11 cellular contexts compared by ENCODE assay signal in the genomic region with DNA sequence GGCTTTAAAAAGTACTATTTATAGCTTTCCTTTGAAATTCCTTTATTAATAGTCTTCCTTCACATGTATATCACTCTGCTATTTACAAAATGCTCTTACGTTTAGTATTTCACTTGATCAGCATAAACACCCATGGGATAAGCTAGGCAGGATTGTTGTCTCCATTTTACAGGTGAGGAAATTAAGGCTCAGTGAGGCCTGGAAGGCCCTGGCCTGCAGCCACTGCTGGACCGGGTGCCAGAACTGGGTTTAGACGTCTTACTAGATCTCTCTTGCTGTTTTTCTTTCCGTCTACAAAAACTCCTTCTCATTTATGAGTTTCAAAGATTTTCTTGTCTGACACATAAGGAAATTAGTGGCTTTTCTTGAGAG.
A peak's percentile ranks its signal among the peaks of the same experiment; 100 is the strongest.
DNase-seq lines count a peak whose midpoint lies in the region; ATAC-seq, FAIRE-seq and TF ChIP-seq lines count a peak whose summit lies in the region.
"Had no signal": no experiment of that assay in that cellular context is flagged by ENCODE, and none has a peak within 500 bp of the region (broad histone marks: within the 10 kb centered on the region; RNA-seq: fewer than 3 reads in every experiment).

No MANE protein-coding gene starts in this region.

- no peak overlapping the region for H3K4me3 ChIP-seq in CD8-positive, alpha-beta memory T cell (ENCODE audit: low read length)
- H3K4me3 ChIP-seq in mucosa of rectum (ENCODE audit: low read length in 2 of 2): no peak overlapping the region

- no peaks in the 10 kb centered on the region for H3K9me3 ChIP-seq in CD8-positive, alpha-beta memory T cell (ENCODE audit: low read length)
- H3K9me3 ChIP-seq in mucosa of rectum (ENCODE audit: control insufficient read depth in 2 of 2, low read length in 2 of 2): no peaks in the 10 kb centered on the region

- peaks cover 6% of the 10 kb centered on the region for H3K4me1 ChIP-seq in CD8-positive, alpha-beta memory T cell (ENCODE audit: insufficient read depth, low read length)
- H3K4me1 ChIP-seq in mucosa of rectum (ENCODE audit: control insufficient read depth in 2 of 2, insufficient read depth in 2 of 2, low read length in 2 of 2): peaks cover 0 to 6% of the 10 kb centered on the region in 2 donors

- no peaks in the 10 kb centered on the region for H3K27me3 ChIP-seq in CD8-positive, alpha-beta memory T cell (ENCODE audit: insufficient read depth, low read length, poor library complexity, severe bottlenecking)
- H3K27me3 ChIP-seq in mucosa of rectum (ENCODE audit: control insufficient read depth in 2 of 2, insufficient read depth in 2 of 2, low read length in 2 of 2): no peaks in the 10 kb centered on the region

- POLR2A ChIA-PET in CD8-positive, alpha-beta memory T cell (lab: Charles Lee): no interaction called here
- POLR2A ChIA-PET in WTC11 (lab: Charles Lee): no interaction called here

- peak; percentile 28 for ATAC-seq in GM21717 (IDR thresholded peaks at IDR 0.05; ENCODE audit: unreplicated experiment)
- ATAC-seq in WTC11: no peak

- DNase-seq in CD8-positive, alpha-beta memory T cell: no peak
- DNase-seq in WTC11 (ENCODE audit: low spot score): no peak
- no peak for DNase-seq in activated effector memory CD4-positive, alpha-beta T cell treated with anti-CD3 and anti-CD28 coated beads, Interleukin-2, amount 50 U/mL, for 16 hours
- DNase-seq in GM03348 (ENCODE audit: low spot score): no peak
- no peak for DNase-seq in GM19239 (ENCODE audit: insufficient read length, low spot score)
- no peak for DNase-seq in mucosa of gallbladder (ENCODE audit: low spot score)
- DNase-seq: DMS79 treated with DMSO at 0.1 percent for 48 hours had no signal

- no peak overlapping the region for H3K27ac ChIP-seq in CD8-positive, alpha-beta memory T cell (ENCODE audit: low read depth, low read length)
- peak overlapping the region; percentile 14 to 34 for H3K27ac ChIP-seq in mucosa of rectum (ENCODE audit: low read depth in 2 of 2, low read length in 2 of 2)
- H3K27ac ChIP-seq: HL-60 had no signal

- no peak overlapping the region for H3K9ac ChIP-seq in mucosa of rectum (ENCODE audit: low read depth in 1 of 2, low read length in 2 of 2)

- H3K36me3 ChIP-seq in CD8-positive, alpha-beta memory T cell (ENCODE audit: insufficient read depth, low read length): no peaks in the 10 kb centered on the region
- H3K36me3 ChIP-seq in mucosa of rectum (ENCODE audit: control insufficient read depth in 2 of 2, insufficient read depth in 2 of 2, low read length in 2 of 2): no peaks in the 10 kb centered on the region

- peak overlapping the region in 6 of 8 donors; percentile 3 to 76 (median 24) for H3K27ac Mint-ChIP-seq in CD8-positive, alpha-beta memory T cell
- H3K27ac Mint-ChIP-seq in WTC11: peak overlapping the region; percentile 17

- peaks cover 14 to 29% (median 24%) of the 10 kb centered on the region in 3 donors for H3K4me1 Mint-ChIP-seq in CD8-positive, alpha-beta memory T cell
- peaks cover 19% of the 10 kb centered on the region for H3K4me1 Mint-ChIP-seq in WTC11

- peak overlapping the region in 2 of 7 donors; percentile 7 to 45 for H3K4me3 Mint-ChIP-seq in CD8-positive, alpha-beta memory T cell
- no peak overlapping the region for H3K4me3 Mint-ChIP-seq in WTC11

- CTCF ChIA-PET in CD8-positive, alpha-beta memory T cell (lab: Charles Lee): no interaction called here
- CTCF ChIA-PET in WTC11 (lab: Charles Lee): no interaction called here

- FAIRE-seq in GM19239 (lab: Jason Lieb, UNC): no peak
- FAIRE-seq: bronchial epithelial cell had no signal

- H3K27me3 Mint-ChIP-seq in CD8-positive, alpha-beta memory T cell: no peaks in the 10 kb centered on the region
- no peaks in the 10 kb centered on the region for H3K27me3 Mint-ChIP-seq in WTC11 (ENCODE audit: low read depth)

- no peaks in the 10 kb centered on the region for H3K9me3 Mint-ChIP-seq in CD8-positive, alpha-beta memory T cell
- no peaks in the 10 kb centered on the region for H3K9me3 Mint-ChIP-seq in WTC11

- no peak for TF ChIP-seq CTCF in WTC11 (IDR thresholded peaks at IDR 0.05)

- peaks cover 0 to 2% (median 0%) of the 10 kb centered on the region in 3 donors for H3K36me3 Mint-ChIP-seq in CD8-positive, alpha-beta memory T cell
- no peaks in the 10 kb centered on the region for H3K36me3 Mint-ChIP-seq in WTC11

TF ChIP-seq in WTC11, 78 proteins besides CTCF, POLR2A, EP300 and RAD21:
- TF ChIP-seq, protein P1, sequence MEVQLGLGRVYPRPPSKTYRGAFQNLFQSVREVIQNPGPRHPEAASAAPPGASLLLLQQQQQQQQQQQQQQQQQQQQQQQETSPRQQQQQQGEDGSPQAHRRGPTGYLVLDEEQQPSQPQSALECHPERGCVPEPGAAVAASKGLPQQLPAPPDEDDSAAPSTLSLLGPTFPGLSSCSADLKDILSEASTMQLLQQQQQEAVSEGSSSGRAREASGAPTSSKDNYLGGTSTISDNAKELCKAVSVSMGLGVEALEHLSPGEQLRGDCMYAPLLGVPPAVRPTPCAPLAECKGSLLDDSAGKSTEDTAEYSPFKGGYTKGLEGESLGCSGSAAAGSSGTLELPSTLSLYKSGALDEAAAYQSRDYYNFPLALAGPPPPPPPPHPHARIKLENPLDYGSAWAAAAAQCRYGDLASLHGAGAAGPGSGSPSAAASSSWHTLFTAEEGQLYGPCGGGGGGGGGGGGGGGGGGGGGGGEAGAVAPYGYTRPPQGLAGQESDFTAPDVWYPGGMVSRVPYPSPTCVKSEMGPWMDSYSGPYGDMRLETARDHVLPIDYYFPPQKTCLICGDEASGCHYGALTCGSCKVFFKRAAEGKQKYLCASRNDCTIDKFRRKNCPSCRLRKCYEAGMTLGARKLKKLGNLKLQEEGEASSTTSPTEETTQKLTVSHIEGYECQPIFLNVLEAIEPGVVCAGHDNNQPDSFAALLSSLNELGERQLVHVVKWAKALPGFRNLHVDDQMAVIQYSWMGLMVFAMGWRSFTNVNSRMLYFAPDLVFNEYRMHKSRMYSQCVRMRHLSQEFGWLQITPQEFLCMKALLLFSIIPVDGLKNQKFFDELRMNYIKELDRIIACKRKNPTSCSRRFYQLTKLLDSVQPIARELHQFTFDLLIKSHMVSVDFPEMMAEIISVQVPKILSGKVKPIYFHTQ (CRISPR knock-in tag; IDR thresholded peaks at IDR 0.05): no peak
- no peak for TF ChIP-seq EMX1 (CRISPR knock-in tag; IDR thresholded peaks at IDR 0.05)
- TF ChIP-seq, protein P2, sequence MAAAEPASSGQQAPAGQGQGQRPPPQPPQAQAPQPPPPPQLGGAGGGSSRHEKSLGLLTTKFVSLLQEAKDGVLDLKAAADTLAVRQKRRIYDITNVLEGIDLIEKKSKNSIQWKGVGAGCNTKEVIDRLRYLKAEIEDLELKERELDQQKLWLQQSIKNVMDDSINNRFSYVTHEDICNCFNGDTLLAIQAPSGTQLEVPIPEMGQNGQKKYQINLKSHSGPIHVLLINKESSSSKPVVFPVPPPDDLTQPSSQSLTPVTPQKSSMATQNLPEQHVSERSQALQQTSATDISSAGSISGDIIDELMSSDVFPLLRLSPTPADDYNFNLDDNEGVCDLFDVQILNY (CRISPR knock-in tag; IDR thresholded peaks at IDR 0.05): no peak
- no peak for TF ChIP-seq ETV6 (CRISPR knock-in tag; IDR thresholded peaks at IDR 0.05)
- TF ChIP-seq TCF7 (CRISPR knock-in tag; IDR thresholded peaks at IDR 0.05; ENCODE audit: low read depth): no peak
- no peak for TF ChIP-seq ZNF232 (CRISPR knock-in tag; IDR thresholded peaks at IDR 0.05)
